In genomic region chr11:65856689-65857499, GRCh38 we compare ENCODE assay signal across 1 cellular context.
A peak's percentile ranks its signal among the peaks of the same experiment; 100 is the strongest.
TF ChIP-seq lines count a peak whose summit lies in the region.

No MANE protein-coding gene starts in this region.

TF ChIP-seq in K562, 482 proteins besides CTCF, POLR2A, EP300 and RAD21 (continued from another document and continues in another):
- no peak for TF ChIP-seq NFE2 (IDR thresholded peaks at IDR 0.05; ENCODE audit: low read depth)
- no peak for TF ChIP-seq SOX6 (IDR thresholded peaks at IDR 0.05)
- TF ChIP-seq ZNF253 (CRISPR knock-in tag; conservative IDR thresholded peaks at IDR 0.05): no peak
- peak; percentile 93 for TF ChIP-seq TFE3 (CRISPR knock-in tag; IDR thresholded peaks at IDR 0.05)
- TF ChIP-seq HDAC2 (IDR thresholded peaks at IDR 0.05): peak; percentile 75; the same call in 1 of the 2 replicates
- peak; percentile 34; the same call in 1 of the 2 replicates for TF ChIP-seq RREB1 (CRISPR knock-in tag; IDR thresholded peaks at IDR 0.05)
- no peak for TF ChIP-seq ARID1B (IDR thresholded peaks at IDR 0.05)
- 0 out of 2 replicates have a peak, but pooled peaks have one; percentile 51 for TF ChIP-seq CTBP1 (IDR thresholded peaks at IDR 0.05; ENCODE audit: borderline replicate concordance)
- TF ChIP-seq ZNF3 (CRISPR knock-in tag; IDR thresholded peaks at IDR 0.05): no peak
- TF ChIP-seq THRAP3 (IDR thresholded peaks at IDR 0.05; ENCODE audit: borderline replicate concordance): no peak
- TF ChIP-seq FIP1L1 (IDR thresholded peaks at IDR 0.05; ENCODE audit: low read depth, low read length, poor library complexity, severe bottlenecking): no peak
- TF ChIP-seq ATF4 (CRISPR knock-in tag; IDR thresholded peaks at IDR 0.05): no peak
- TF ChIP-seq SIX5 (IDR thresholded peaks at IDR 0.05; ENCODE audit: borderline replicate concordance in 1 of 2, insufficient read depth in 1 of 2, low read depth in 1 of 2, low read length in 2 of 2): no peak
- no peak for TF ChIP-seq NCOA1 (IDR thresholded peaks at IDR 0.05; ENCODE audit: low read depth)
- no peak for TF ChIP-seq ATF7 (IDR thresholded peaks at IDR 0.05)
- no peak for TF ChIP-seq ARID3B (CRISPR knock-in tag; IDR thresholded peaks at IDR 0.05; ENCODE audit: borderline replicate concordance)
- peak; percentile 19; the same call in 1 of the 2 replicates for TF ChIP-seq MTA3 (IDR thresholded peaks at IDR 0.05; ENCODE audit: borderline replicate concordance)
- no peak for TF ChIP-seq ZNF668 (CRISPR knock-in tag; IDR thresholded peaks at IDR 0.05)
- TF ChIP-seq ZBTB33 (CRISPR knock-in tag; IDR thresholded peaks at IDR 0.05): peak; percentile 38; the same call in 1 of the 2 replicates
- no peak for TF ChIP-seq WHSC1 (IDR thresholded peaks at IDR 0.05; ENCODE audit: low read length)
- peak; percentile 40; the same call in 1 of the 2 replicates for TF ChIP-seq CEBPG (CRISPR knock-in tag; IDR thresholded peaks at IDR 0.05)
- no peak for TF ChIP-seq CEBPG (tag; conservative IDR thresholded peaks at IDR 0.05 in 1 of 2, IDR thresholded peaks at IDR 0.05 in 1 of 2)
- no peak for TF ChIP-seq MAFG (tag; conservative IDR thresholded peaks at IDR 0.05)
- TF ChIP-seq ZNF324 (CRISPR knock-in tag; IDR thresholded peaks at IDR 0.05): no peak
- TF ChIP-seq ESRRA (IDR thresholded peaks at IDR 0.05; ENCODE audit: borderline replicate concordance, low read depth): no peak
- TF ChIP-seq ZMIZ1 (IDR thresholded peaks at IDR 0.05; ENCODE audit: low read depth in 2 of 2, low read length in 2 of 2): 0 out of 4 replicates have a peak, but pooled peaks of 1 of the 2 experiments have one; percentile 3
- no peak for TF ChIP-seq FOXJ3 (CRISPR knock-in tag; IDR thresholded peaks at IDR 0.05)
- TF ChIP-seq BRF2 (IDR thresholded peaks at IDR 0.05; ENCODE audit: borderline replicate concordance, insufficient read depth, insufficient read length): no peak
- TF ChIP-seq ELF1 (tag; IDR thresholded peaks at IDR 0.05): peak; percentile 84
- no peak for TF ChIP-seq HNRNPK (IDR thresholded peaks at IDR 0.05; ENCODE audit: low read depth, low read length, poor library complexity, severe bottlenecking)
- 0 out of 2 replicates have a peak, but pooled peaks have one; percentile 36 for TF ChIP-seq ZNF165 (CRISPR knock-in tag; IDR thresholded peaks at IDR 0.05; ENCODE audit: borderline replicate concordance)
- TF ChIP-seq BRD4 (IDR thresholded peaks at IDR 0.05): no peak
- no peak; the same call in 1 of the 2 replicates for TF ChIP-seq MYC (IDR thresholded peaks at IDR 0.05; ENCODE audit: low read depth, low read length)
- TF ChIP-seq MYC (CRISPR knock-in tag; IDR thresholded peaks at IDR 0.05; ENCODE audit: borderline replicate concordance, low read depth): 0 out of 2 replicates have a peak, but pooled peaks have one; percentile 46
- TF ChIP-seq SMARCE1 (IDR thresholded peaks at IDR 0.05): no peak
- TF ChIP-seq HCFC1 (IDR thresholded peaks at IDR 0.05; ENCODE audit: low read depth, low read length): peak; percentile 2; the same call in 1 of the 2 replicates
- TF ChIP-seq SRSF9 (IDR thresholded peaks at IDR 0.05; ENCODE audit: borderline replicate concordance, low read depth, low read length): no peak
- TF ChIP-seq KDM4B (IDR thresholded peaks at IDR 0.05; ENCODE audit: borderline replicate concordance in 2 of 2, low read depth in 1 of 2): peak in 1 of 2 experiments; percentile 67; a peak in 1 of 4 replicates
- no peak for TF ChIP-seq L3MBTL2 (IDR thresholded peaks at IDR 0.05)
- no peak for TF ChIP-seq GTF2F1 (IDR thresholded peaks at IDR 0.05; ENCODE audit: low read depth, low read length)
- peak; percentile 85 to 88 for TF ChIP-seq NRF1 (conservative IDR thresholded peaks at IDR 0.05 in 1 of 2, IDR thresholded peaks at IDR 0.05 in 1 of 2)
- TF ChIP-seq ZBTB2 (IDR thresholded peaks at IDR 0.05): no peak
- TF ChIP-seq ZNF408 (CRISPR knock-in tag; IDR thresholded peaks at IDR 0.05; ENCODE audit: low read depth): no peak
- no peak for TF ChIP-seq HOMEZ (CRISPR knock-in tag; IDR thresholded peaks at IDR 0.05)
